Comparison of ENCODE assay signal across 17 cellular contexts in the genomic region with DNA sequence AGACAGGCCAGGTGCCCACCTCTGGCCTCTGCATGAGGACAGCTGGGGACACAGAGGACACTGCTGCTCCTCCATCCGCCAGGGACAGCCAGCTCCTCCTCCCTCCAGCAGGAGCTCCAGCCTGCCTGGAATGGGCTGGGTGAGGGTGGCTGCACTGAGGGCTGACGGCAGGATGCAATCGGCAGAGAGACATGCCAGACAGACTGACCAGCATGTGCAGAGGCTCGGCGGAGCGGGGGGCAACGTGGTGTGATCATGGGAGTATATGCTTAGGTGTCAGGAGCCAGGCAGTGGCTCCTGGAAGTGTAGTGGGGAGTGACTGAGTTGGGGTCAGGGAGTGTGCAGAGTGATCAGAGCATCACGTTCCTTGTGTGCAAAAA.
DNase-seq lines count a peak whose midpoint lies in the region; ATAC-seq and TF ChIP-seq lines count a peak whose summit lies in the region.
"Had no signal": no experiment of that assay in that cellular context is flagged by ENCODE, and none has a peak within 500 bp of the region (broad histone marks: within the 10 kb centered on the region; RNA-seq: fewer than 3 reads in every experiment).

No MANE protein-coding gene starts in this region.

- H3K9me3 ChIP-seq in Panc1 (ENCODE audit: control insufficient read depth, insufficient read depth, low read depth, low read length), result no peaks in the 10 kb centered on the region
- H3K9me3 ChIP-seq in stomach, result peaks cover 0 to 2% (median under 1%) of the 10 kb centered on the region in 4 donors

- H3K4me3 ChIP-seq in Panc1 (ENCODE audit: low read depth in 2 of 2, low read length in 2 of 2), result no peak overlapping the region
- H3K4me3 ChIP-seq in stomach, result no peak overlapping the region

- WGBS in stomach, 5 donors, result 44 to 61% (median 52%) methylated on average over 7 to 8 of the region's 8 CpGs

- H3K27me3 ChIP-seq in Panc1 (ENCODE audit: control insufficient read depth, insufficient read depth, low read length), result no peaks in the 10 kb centered on the region; the same call in 1 of the 2 replicates
- H3K27me3 ChIP-seq in stomach, result peaks cover 0 to 69% (median 9%) of the 10 kb centered on the region in 3 donors

- CTCF ChIA-PET in Panc1 (lab: Charles Lee), result interaction anchor here (0.6 to 0.7 kb wide), 2 partner anchors 13 to 246 kb away, joined by 6 read pairs; no protein-coding TSS in a partner anchor

- H3K27ac ChIP-seq in Panc1 (ENCODE audit: low read length) (no peak overlapping the region), stomach (no peak overlapping the region)
- H3K27ac ChIP-seq: RWPE1 had no signal

- intact Hi-C loops in Panc1 (cut with micrococcal nuclease; ENCODE audit: unreplicated experiment), result no loop called here
- intact Hi-C loops in stomach (cut with DNase I; ENCODE audit: low total_unique reads), result no loop called here

- POLR2A ChIA-PET in Panc1 (lab: Charles Lee), result no interaction called here

- TF ChIP-seq CTCF in Panc1 (IDR thresholded peaks at IDR 0.05) (no peak), stomach (IDR thresholded peaks at IDR 0.05) (no peak)

- H3K4me1 ChIP-seq in Panc1 (ENCODE audit: control insufficient read depth, insufficient read depth, low read length) (no peaks in the 10 kb centered on the region), stomach (no peaks in the 10 kb centered on the region)

- H3K36me3 ChIP-seq in Panc1 (ENCODE audit: control insufficient read depth, insufficient read depth, low read length) (no peaks in the 10 kb centered on the region), stomach (no peaks in the 10 kb centered on the region)

- no peak for TF ChIP-seq EP300 in stomach (IDR thresholded peaks at IDR 0.05)

- TF ChIP-seq POLR2A in stomach (IDR thresholded peaks at IDR 0.05), result no peak

- BruUV-seq in Panc1 (replicated peaks; lab: Mats Ljungman, UMichigan), result no TSS peak

- ATAC-seq in Panc1, result peak; percentile 39; the same call in 1 of the 2 replicates
- no peak for ATAC-seq in GM18867 (IDR thresholded peaks at IDR 0.05; ENCODE audit: unreplicated experiment)
- ATAC-seq: HCT116 had no signal

- DNase-seq in activated effector memory CD4-positive, alpha-beta T cell treated with anti-CD3 and anti-CD28 coated beads, Interleukin-2, amount 50 U/mL, for 16 hours, result peak; percentile 38
- no peak for DNase-seq in activated effector memory CD4-positive, alpha-beta T cell treated with Interleukin-2 at 50 U/mL for 16 hours
- DNase-seq in Panc1 (ENCODE audit: low read depth, low spot score), result no peak
- DNase-seq in islet precursor cell, result peak; percentile 51
- peak; percentile 16 for DNase-seq in stomach
- no peak for DNase-seq in stimulated activated CD4-positive, alpha-beta T cell treated with anti-CD3 and anti-CD28 coated beads, Interleukin-4, amount 100 ng/mL, for 24 hours
- DNase-seq in activated gamma-delta T cell (lab: John Stamatoyannopoulos, UW), result no peak
- DNase-seq: ACHN; CD4-positive, CD25-positive, alpha-beta regulatory T cell; GDM1; Kasumi-1; NCI-H1417 treated with DMSO at 0.1 percent for 48 hours; NCI-H2029 treated with DMSO at 0.1 percent for 48 hours; NCI-H510A treated with DMSO at 0.1 percent for 48 hours had no signal

- in situ Hi-C loops in Panc1 (cut with HindIII; ENCODE audit: low pct_unique_long_range_greater_than_20kb, low sequenced_read_pairs), result no loop called here

Comparison
In these comparisons a context has a peak if more than half of its experiments do, and no peak if none do; other contexts are left out.
1. DNase-seq: peak in activated effector memory CD4-positive, alpha-beta T cell treated with anti-CD3 and anti-CD28 coated beads, Interleukin-2, amount 50 U/mL, for 16 hours (single experiment), islet precursor cell (single experiment) and stomach (single experiment); none in activated effector memory CD4-positive, alpha-beta T cell treated with Interleukin-2 at 50 U/mL for 16 hours (single experiment), Panc1 (single experiment), stimulated activated CD4-positive, alpha-beta T cell treated with anti-CD3 and anti-CD28 coated beads, Interleukin-4, amount 100 ng/mL, for 24 hours (single experiment) and activated gamma-delta T cell (single experiment).